9 cellular contexts compared by ENCODE assay signal in genomic region chr6:125985967-125986294, GRCh38. TPM values are rescaled to one million over a fixed set of nuclear protein-coding genes. Genes with fewer than 3 reads are reported as not detected.
DNase-seq lines count a peak whose midpoint lies in the region; ATAC-seq, FAIRE-seq and TF ChIP-seq lines count a peak whose summit lies in the region.
"Had no signal": no experiment of that assay in that cellular context is flagged by ENCODE, and none has a peak within 500 bp of the region (broad histone marks: within the 10 kb centered on the region; RNA-seq: fewer than 3 reads in every experiment).

No MANE protein-coding gene starts in this region.

- whole genome bisulfite sequencing in A549 (ENCODE audit: missing lambda C conversion rate): 6% methylated on average over 3 of the region's 3 CpGs
- 12% methylated on average over 3 of the region's 3 CpGs for WGBS in HUES64

- no peaks in the 10 kb centered on the region for H3K27me3 ChIP-seq in HUES64 (ENCODE audit: insufficient read depth, low read length)
- no peaks in the 10 kb centered on the region for H3K27me3 ChIP-seq in duodenal mucosa (ENCODE audit: control insufficient read depth in 1 of 2, insufficient read depth in 2 of 2, low read length in 2 of 2)
- H3K27me3 ChIP-seq in muscle layer of duodenum (ENCODE audit: low read depth, low read length): no peaks in the 10 kb centered on the region

- no peak for TF ChIP-seq RAD21 in A549 (conservative IDR thresholded peaks at IDR 0.05 in 1 of 2, IDR thresholded peaks at IDR 0.05 in 1 of 2)

- FAIRE-seq in A549 (lab: Jason Lieb, UNC): no peak
- FAIRE-seq: colon had no signal

- H3K4me1 ChIP-seq in A549: peaks cover 46% of the 10 kb centered on the region
- peaks cover 32% of the 10 kb centered on the region for H3K4me1 ChIP-seq in HUES64 (ENCODE audit: insufficient read depth, low read length)
- peaks cover 25 to 56% of the 10 kb centered on the region in 2 donors for H3K4me1 ChIP-seq in duodenal mucosa (ENCODE audit: control insufficient read depth in 1 of 2, insufficient read depth in 2 of 2, low read length in 2 of 2)
- peaks cover 9 to 10% of the 10 kb centered on the region in 2 donors for H3K4me1 ChIP-seq in muscle layer of duodenum (ENCODE audit: control insufficient read depth in 1 of 2, insufficient read depth in 2 of 2, low read length in 2 of 2)

- peak overlapping the region; percentile 89 for H3K4me2 ChIP-seq in A549

- peak overlapping the region; percentile 92 to 95 for H3K27ac ChIP-seq in A549
- H3K27ac ChIP-seq in HUES64 (ENCODE audit: low read depth, low read length): peak overlapping the region; percentile 82
- H3K27ac ChIP-seq in duodenal mucosa (ENCODE audit: low read depth, low read length): peak overlapping the region; percentile 49
- peak overlapping the region; percentile 89 for H3K27ac ChIP-seq in muscle layer of duodenum (ENCODE audit: low read length)

- no peak for DNase-seq in A549 (ENCODE audit: low read depth in 1 of 2, low spot score in 1 of 2)
- no peak for DNase-seq in NCI-H1694 (lab: John Stamatoyannopoulos, UW)
- no peak for DNase-seq in NCI-H446 (lab: John Stamatoyannopoulos, UW)

- H3K4me3 ChIP-seq in A549: peak overlapping the region; percentile 68
- H3K4me3 ChIP-seq in HUES64 (ENCODE audit: low read length): peak overlapping the region; percentile 84
- peak overlapping the region; percentile 76 to 93 for H3K4me3 ChIP-seq in duodenal mucosa (ENCODE audit: low read depth in 1 of 2, low read length in 2 of 2)
- H3K4me3 ChIP-seq in muscle layer of duodenum (ENCODE audit: low read depth in 1 of 2, low read length in 2 of 2): peak overlapping the region; percentile 94 to 96

- H3K9ac ChIP-seq in HUES64 (ENCODE audit: low read depth, low read length): peak overlapping the region; percentile 93
- H3K9ac ChIP-seq in duodenal mucosa (ENCODE audit: low read depth in 1 of 2, low read length in 2 of 2): peak overlapping the region; percentile 88 to 90

- ATAC-seq in A549: no peak; a peak in 1 of 6 replicates
- no peak for ATAC-seq in GM18873 (IDR thresholded peaks at IDR 0.05; ENCODE audit: low FRiP score, unreplicated experiment)
- no peak for ATAC-seq in GM19023 (IDR thresholded peaks at IDR 0.05; ENCODE audit: unreplicated experiment)

- TF ChIP-seq EP300 in A549 (IDR thresholded peaks at IDR 0.05): no peak

- no peaks in the 10 kb centered on the region for H3K9me3 ChIP-seq in A549
- H3K9me3 ChIP-seq in HUES64 (ENCODE audit: insufficient read depth, low read depth, low read length): no peaks in the 10 kb centered on the region
- no peaks in the 10 kb centered on the region for H3K9me3 ChIP-seq in duodenal mucosa (ENCODE audit: control insufficient read depth in 1 of 2, low read length in 2 of 2)
- no peaks in the 10 kb centered on the region for H3K9me3 ChIP-seq in muscle layer of duodenum (ENCODE audit: control insufficient read depth in 1 of 2, low read length in 2 of 2)

- POLR2A ChIA-PET in A549 (lab: Yijun Ruan, JAX): interaction anchor here (0.5 to 2.2 kb wide), 15 partner anchors 10 to 1132 kb away, joined by 3 to 13 read pairs (median 4); partner anchors contain the start of genes HDDC2, NCOA7 and RSPO3

- CTCF ChIA-PET in A549 (lab: Yijun Ruan, JAX): interaction anchor here (0.6 to 3.3 kb wide), 8 partner anchors 10 to 1280 kb away, joined by 3 to 13 read pairs (median 4); partner anchors contain the start of gene HINT3

- no peaks in the 10 kb centered on the region for H3K36me3 ChIP-seq in HUES64 (ENCODE audit: insufficient read depth, low read length)
- H3K36me3 ChIP-seq in duodenal mucosa (ENCODE audit: control insufficient read depth in 1 of 2, insufficient read depth in 2 of 2, low read length in 2 of 2): peaks cover 0 to 4% of the 10 kb centered on the region in 2 donors
- no peaks in the 10 kb centered on the region for H3K36me3 ChIP-seq in muscle layer of duodenum (ENCODE audit: control insufficient read depth in 1 of 2, insufficient read depth in 2 of 2, low read length in 2 of 2)

- TF ChIP-seq POLR2A in A549 (IDR thresholded peaks at IDR 0.05; ENCODE audit: low read length): no peak

- no peak for TF ChIP-seq CTCF in A549 (IDR thresholded peaks at IDR 0.05)

TF ChIP-seq in A549, 52 proteins besides CTCF, POLR2A, EP300 and RAD21:
- no peak for TF ChIP-seq POLR2AphosphoS2 (conservative IDR thresholded peaks at IDR 0.05; ENCODE audit: low read length)
- no peak for TF ChIP-seq HMGXB4 (CRISPR knock-in tag; IDR thresholded peaks at IDR 0.05; ENCODE audit: borderline replicate concordance)
- TF ChIP-seq RCOR1 (IDR thresholded peaks at IDR 0.05; ENCODE audit: low read depth, low read length): no peak
- TF ChIP-seq MAZ (IDR thresholded peaks at IDR 0.05; ENCODE audit: borderline replicate concordance, low read depth, low read length): no peak
- TF ChIP-seq TFCP2L1 (CRISPR knock-in tag; IDR thresholded peaks at IDR 0.05): no peak
- TF ChIP-seq BCL3 (IDR thresholded peaks at IDR 0.05): no peak
- no peak for TF ChIP-seq FOSL2 (IDR thresholded peaks at IDR 0.05)
- no peak for TF ChIP-seq FOSL2 (CRISPR knock-in tag; IDR thresholded peaks at IDR 0.05)
- TF ChIP-seq FOXS1 (CRISPR knock-in tag; IDR thresholded peaks at IDR 0.05): no peak
- TF ChIP-seq KDM5A (IDR thresholded peaks at IDR 0.05): no peak
- TF ChIP-seq EHF (CRISPR knock-in tag; IDR thresholded peaks at IDR 0.05): no peak
- TF ChIP-seq RNF2 (IDR thresholded peaks at IDR 0.05; ENCODE audit: borderline replicate concordance, low read depth): no peak
- TF ChIP-seq SMC3 (IDR thresholded peaks at IDR 0.05): no peak
- TF ChIP-seq HEYL (CRISPR knock-in tag; IDR thresholded peaks at IDR 0.05): no peak
- no peak for TF ChIP-seq HOXB5 (CRISPR knock-in tag; IDR thresholded peaks at IDR 0.05)

RNA-seq across cellular contexts. Expression of gene TRMT11, which starts 0.4 kb away (rescaled TPM):
- polyA plus RNA-seq in A549 (2011; rRNA removed): 33.2 and 44.1 TPM in 2 replicates
- 9.6 and 10.9 TPM in 2 replicates for polyA plus RNA-seq in A549 (2012; cell fraction: cytosol; rRNA removed)
- 6.9 and 11.0 TPM in 2 replicates for polyA plus RNA-seq in A549 (2012; cell fraction: nucleus; rRNA removed)
- 16.1 to 17.4 TPM (median 16.2 TPM) in 3 replicates for polyA plus RNA-seq in A549 (2017; fragmentation: RNase III; extraction: RNeasy Plus Mini Kit Qiagen cat#74134 plus additional on column Dnase treatment)
- polyA minus RNA-seq in A549 (2011; rRNA and poly(A)+ RNA removed): 16.6 and 20.7 TPM in 2 replicates
- polyA plus RNA-seq in HUES64 (2013, experiment 1 of 2): 19.9 TPM
- 21.6 TPM for polyA plus RNA-seq in HUES64 (2013, experiment 2 of 2)

RNA-seq across cellular contexts. Expression of gene HINT3, which starts 29.4 kb away (rescaled TPM):
- polyA plus RNA-seq in A549 (2011; rRNA removed) (4.7 and 7.2 TPM in 2 replicates), A549 (2017; fragmentation: RNase III; extraction: RNeasy Plus Mini Kit Qiagen cat#74134 plus additional on column Dnase treatment) (13.0 to 13.8 TPM (median 13.5 TPM) in 3 replicates)
- polyA plus RNA-seq in A549 (2012; cell fraction: cytosol; rRNA removed): 2.1 and 2.9 TPM in 2 replicates
- polyA plus RNA-seq in A549 (2012; cell fraction: nucleus; rRNA removed): 1.1 and 1.9 TPM in 2 replicates
- 1.5 and 1.6 TPM in 2 replicates for polyA minus RNA-seq in A549 (2011; rRNA and poly(A)+ RNA removed)
- polyA plus RNA-seq in HUES64 (2013, experiment 1 of 2): 7.4 TPM
- 9.5 TPM for polyA plus RNA-seq in HUES64 (2013, experiment 2 of 2)
